Comparison of ENCODE assay signal across 8 cellular contexts in genomic region chr18:55588876-55589595, GRCh38. TPM values are rescaled to one million over a fixed set of nuclear protein-coding genes. Genes with fewer than 3 reads are reported as not detected.
DNase-seq lines count a peak whose midpoint lies in the region; TF ChIP-seq lines count a peak whose summit lies in the region.

No MANE protein-coding gene starts in this region.

- no peaks in the 10 kb centered on the region for H3K4me1 ChIP-seq in prostate gland (replicated peaks)

- H3K36me3 ChIP-seq in WERI-Rb-1: peaks cover 2% of the 10 kb centered on the region; the same call in 1 of the 2 replicates
- no peaks in the 10 kb centered on the region for H3K36me3 ChIP-seq in prostate gland

- 2% methylated on average over 12 of the region's 12 CpGs for WGBS in prostate gland

- TF ChIP-seq CTCF in GM13976 (IDR thresholded peaks at IDR 0.05; ENCODE audit: borderline replicate concordance, control extremely low read depth, extremely low read depth, insufficient read depth, missing control alignments) (no peak), WERI-Rb-1 (IDR thresholded peaks at IDR 0.05; ENCODE audit: low read depth, low read length) (no peak), prostate gland (IDR thresholded peaks at IDR 0.05) (no peak)

- H3K4me3 ChIP-seq in WERI-Rb-1 (ENCODE audit: low read depth, low read length): peak overlapping the region; percentile 95
- H3K4me3 ChIP-seq in prostate gland: peak overlapping the region; percentile 61 to 64

- no peak for TF ChIP-seq POLR2A in prostate gland (IDR thresholded peaks at IDR 0.05)

- intact Hi-C loops in prostate gland (cut with DNase I): loop anchor here (5.0 to 10.0 kb wide), 3 partner anchors 187 to 354 kb away; no protein-coding TSS in a partner anchor

- H3K27me3 ChIP-seq in WERI-Rb-1 (ENCODE audit: insufficient read depth, low read depth, severe bottlenecking) (no peaks in the 10 kb centered on the region), prostate gland (replicated peaks; ENCODE audit: insufficient read depth) (no peaks in the 10 kb centered on the region)

- H3K27ac ChIP-seq in WERI-Rb-1 (peak overlapping the region; percentile 89; the same call in 1 of the 2 replicates), prostate gland (peak overlapping the region; percentile 83 to 85)

- peaks cover 3% of the 10 kb centered on the region for H3K9me3 ChIP-seq in WERI-Rb-1 (ENCODE audit: severe bottlenecking)
- H3K9me3 ChIP-seq in prostate gland: no peaks in the 10 kb centered on the region

- in situ Hi-C loops in GM13976 (cut with MboI; ENCODE audit: low sequenced_read_pairs, unreplicated experiment): no loop called here

- peak; percentile 1 for DNase-seq in A172 (ENCODE audit: low spot score)
- DNase-seq in GM13976 (ENCODE audit: low spot score): peak; percentile 14
- DNase-seq in WERI-Rb-1: no peak
- peak; percentile 29 for DNase-seq in foreskin melanocyte
- DNase-seq in prostate gland (ENCODE audit: low spot score): no peak
- no peak for DNase-seq in NCI-H2196 treated with DMSO at 0.1 percent for 48 hours (lab: John Stamatoyannopoulos, UW; ENCODE audit: unreplicated experiment)
- no peak for DNase-seq in AG20443 (ENCODE audit: low spot score)
- no peak for DNase-seq in nucleus accumbens (lab: John Stamatoyannopoulos, UW)

RNA-seq across cellular contexts. Expression of gene TCF4, which starts 1.0 kb away (rescaled TPM):
- 55.0 and 100.0 TPM in 2 replicates for total RNA-seq in A172 (2014; rRNA removed; shearing (Covaris generic))
- total RNA-seq in prostate gland: 10 to 100 TPM; 29.8 to 87.2 TPM

Comparison
In these comparisons a context has a peak if more than half of its experiments do, and no peak if none do; other contexts are left out.
1. DNase-seq: peak in A172 (single experiment), GM13976 (single experiment) and foreskin melanocyte (single experiment); none in WERI-Rb-1 (single experiment), prostate gland (single experiment), NCI-H2196 treated with DMSO at 0.1 percent for 48 hours (single experiment), AG20443 (single experiment) and nucleus accumbens (0 of 56).